Comparison of ENCODE assay signal across 21 cellular contexts in the genomic region with DNA sequence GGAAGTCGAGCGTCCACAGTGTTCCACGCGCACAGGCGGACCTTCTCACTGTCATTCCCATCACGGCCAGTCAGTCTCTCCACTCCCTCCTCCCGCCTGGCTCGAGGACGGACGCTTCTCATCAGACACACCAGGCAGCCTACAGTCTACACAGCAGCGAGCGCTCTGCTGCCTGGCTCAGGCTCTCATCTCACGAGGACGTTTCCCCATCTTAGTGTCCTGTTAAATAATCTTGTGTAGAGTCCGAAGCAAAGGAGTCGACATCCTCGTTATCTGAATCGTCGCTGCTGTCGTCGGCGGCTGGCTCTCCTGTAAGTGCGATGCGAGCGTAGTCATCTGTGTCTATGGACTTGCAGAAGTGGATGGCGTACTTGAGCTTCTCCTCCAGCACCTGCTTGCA. TPM values are rescaled to one million over a fixed set of nuclear protein-coding genes. Genes with fewer than 3 reads are reported as not detected.
"Had no signal": no experiment of that assay in that cellular context is flagged by ENCODE, and none has a peak within 500 bp of the region (broad histone marks: within the 10 kb centered on the region; RNA-seq: fewer than 3 reads in every experiment).

No MANE protein-coding gene starts in this region.

- ATAC-seq: psoas muscle; right lobe of liver; stimulated activated effector memory CD8-positive, alpha-beta T cell treated with anti-CD3 and anti-CD28 coated beads, Interleukin-12 subunit alpha, Interleukin-12 subunit beta, amount 100 ng/mL, for 72 hours had no signal

- H3K27ac Mint-ChIP-seq: activated B cell treated with CpG ODN at 0.5 μM for 24 hours; activated CD4-positive, alpha-beta T cell treated with anti-CD3 and anti-CD28 coated beads, Interleukin-2, amount 10 ng/mL, durations not matched to agents 24 days and 14 days; activated naive CD4-positive, alpha-beta T cell treated with anti-CD3 and anti-CD28 coated beads for 36 hours; activated T-helper 2 cell treated with anti-CD3 and anti-CD28 coated beads, Interferon-gamma antibody, Interleukin-2, Interleukin-4, amounts not matched to agents 10 μg/mL and 5 μg/mL and 100 μg/mL, durations not matched to agents 14 hours and 24 hours and 36 hours; nephron; stimulated activated effector memory CD8-positive, alpha-beta T cell treated with anti-CD3 and anti-CD28 coated beads, Interleukin-12 subunit alpha, Interleukin-12 subunit beta, amount 100 ng/mL, for 72 hours had no signal

- DNase-seq: activated B cell treated with CpG ODN at 0.5 μM for 24 hours; activated CD4-positive, alpha-beta T cell treated with anti-CD3 and anti-CD28 coated beads, Interleukin-2, amount 10 ng/mL, durations not matched to agents 24 days and 14 days; activated naive CD4-positive, alpha-beta T cell treated with anti-CD3 and anti-CD28 coated beads for 36 hours; caudate nucleus; effector CD8-positive, alpha-beta T cell; foreskin fibroblast; hypothalamus; kidney glomerular epithelial cell; mesendoderm; occipital lobe; psoas muscle; stimulated activated CD4-positive, alpha-beta T cell treated with anti-CD3 and anti-CD28 coated beads, Interleukin-1b, Interleukin-23, amount 100 ng/mL, for 48 hours; SW 1271 had no signal

- H3K4me3 Mint-ChIP-seq: activated B cell treated with CpG ODN at 0.5 μM for 24 hours; activated CD4-positive, alpha-beta T cell treated with anti-CD3 and anti-CD28 coated beads, Interleukin-2, amount 10 ng/mL, durations not matched to agents 24 days and 14 days; activated naive CD4-positive, alpha-beta T cell treated with anti-CD3 and anti-CD28 coated beads for 36 hours; nephron; stimulated activated effector memory CD8-positive, alpha-beta T cell treated with anti-CD3 and anti-CD28 coated beads, Interleukin-12 subunit alpha, Interleukin-12 subunit beta, amount 100 ng/mL, for 72 hours had no signal

- H3K9me3 ChIP-seq: psoas muscle, right lobe of liver, thoracic aorta had no signal

- H3K27ac ChIP-seq: psoas muscle, right lobe of liver had no signal

- H3K4me3 ChIP-seq: coronary artery, psoas muscle, right lobe of liver, thoracic aorta had no signal

- H3K9me3 Mint-ChIP-seq: activated B cell treated with CpG ODN at 0.5 μM for 24 hours; activated CD4-positive, alpha-beta T cell treated with anti-CD3 and anti-CD28 coated beads, Interleukin-2, amount 10 ng/mL, durations not matched to agents 24 days and 14 days; activated naive CD4-positive, alpha-beta T cell treated with anti-CD3 and anti-CD28 coated beads for 36 hours; activated T-helper 2 cell treated with anti-CD3 and anti-CD28 coated beads, Interferon-gamma antibody, Interleukin-2, Interleukin-4, amounts not matched to agents 10 μg/mL and 5 μg/mL and 100 μg/mL, durations not matched to agents 14 hours and 24 hours and 36 hours; nephron; stimulated activated effector memory CD8-positive, alpha-beta T cell treated with anti-CD3 and anti-CD28 coated beads, Interleukin-12 subunit alpha, Interleukin-12 subunit beta, amount 100 ng/mL, for 72 hours had no signal

- FAIRE-seq: TTC549 had no signal

RNA-seq across cellular contexts. Expression of gene OCA2, which starts 12.4 kb away (rescaled TPM):
- total RNA-seq: activated B cell treated with CpG ODN at 0.5 μM for 24 hours; activated CD4-positive, alpha-beta T cell treated with anti-CD3 and anti-CD28 coated beads, Interleukin-2, amount 10 ng/mL, durations not matched to agents 24 days and 14 days; activated naive CD4-positive, alpha-beta T cell treated with anti-CD3 and anti-CD28 coated beads for 36 hours; activated T-helper 2 cell treated with anti-CD3 and anti-CD28 coated beads, Interferon-gamma antibody, Interleukin-2, Interleukin-4, amounts not matched to agents 10 μg/mL and 5 μg/mL and 100 μg/mL, durations not matched to agents 14 hours and 24 hours and 36 hours; T-helper 2 cell treated with Interferon-gamma antibody and Interleukin-4, amounts not matched to agents 100 ng/mL and 5 ng/mL, for 36 hours had no signal
